ENCODE assay signal across 7 cellular contexts in genomic region chr6:157045831-157046454, GRCh38.
DNase-seq lines count a peak whose midpoint lies in the region; ATAC-seq and TF ChIP-seq lines count a peak whose summit lies in the region.

No MANE protein-coding gene starts in this region.

- no peak for ATAC-seq in HG03095 (IDR thresholded peaks at IDR 0.05; ENCODE audit: unreplicated experiment)

- peak; percentile 43 for TF ChIP-seq CTCF in GM12873 (IDR thresholded peaks at IDR 0.05; ENCODE audit: insufficient read depth, low read depth, low read length, missing control alignments)

- peak; percentile 40 for DNase-seq in NCI-H2227 (lab: John Stamatoyannopoulos, UW; ENCODE audit: unreplicated experiment)
- peak; percentile 32 to 53 for DNase-seq in dermis microvascular lymphatic vessel endothelial cell (ENCODE audit: low read depth in 2 of 2)
- DNase-seq in pons (ENCODE audit: low spot score), result peak; percentile 79
- no peak for DNase-seq in HK-2 (ENCODE audit: unreplicated experiment)
- no peak for DNase-seq in activated gamma-delta T cell treated with Interleukin-2 at 50 U/mL for 16 hours

Comparison
In these comparisons a context has a peak if more than half of its experiments do, and no peak if none do; other contexts are left out.
1. DNase-seq: peak in NCI-H2227 (single experiment), dermis microvascular lymphatic vessel endothelial cell (2 of 2) and pons (single experiment); none in HK-2 (single experiment) and activated gamma-delta T cell treated with Interleukin-2 at 50 U/mL for 16 hours (single experiment).